26 cellular contexts compared by ENCODE assay signal in the genomic region with DNA sequence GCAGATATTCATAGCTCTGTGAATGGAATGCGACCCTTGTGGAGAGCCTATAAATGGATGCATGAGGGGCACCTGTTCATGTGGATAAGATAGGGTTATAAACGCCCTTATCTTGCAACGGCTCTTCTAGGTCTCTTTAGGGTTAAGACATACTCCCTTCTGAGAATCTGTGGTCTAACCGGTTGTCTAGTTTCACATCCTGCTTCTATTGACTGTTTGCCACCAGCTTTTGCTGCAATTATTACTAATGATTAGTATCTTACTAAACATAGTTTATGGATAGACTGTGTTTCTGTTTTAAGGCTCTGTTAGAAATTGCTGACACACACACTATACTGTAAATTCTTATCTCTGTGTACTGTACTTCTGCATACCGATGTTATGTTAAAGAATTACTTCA.
"Had no signal": no experiment of that assay in that cellular context is flagged by ENCODE, and none has a peak within 500 bp of the region (broad histone marks: within the 10 kb centered on the region; RNA-seq: fewer than 3 reads in every experiment).

No MANE protein-coding gene starts in this region.

- H3K4me1 ChIP-seq: SJCRH30 had no signal

- H3K36me3 ChIP-seq: brain microvascular endothelial cell, cardiac muscle cell, SJCRH30 had no signal

- H3K4me2 ChIP-seq: SK-N-SH had no signal

- H3K27ac ChIP-seq: brain microvascular endothelial cell, cardiac muscle cell, SJCRH30 had no signal

- H3K9ac ChIP-seq: SK-N-SH had no signal

- H3K9me2 ChIP-seq: SK-N-SH had no signal

- ATAC-seq: activated CD8-positive, alpha-beta memory T cell treated with anti-CD3 and anti-CD28 coated beads, Interleukin-2, amount 10 ng/mL, durations not matched to agents 7 days and 5 days; activated naive CD4-positive, alpha-beta T cell treated with anti-CD3 and anti-CD28 coated beads, Interleukin-2, amount 50 U/mL, for 72 hours; Panc1 had no signal

- H3K9me3 ChIP-seq: SJCRH30 had no signal

- DNase-seq: activated B cell treated with CpG ODN at 0.5 μM for 24 hours; activated CD4-positive, alpha-beta T cell treated with anti-CD3 and anti-CD28 coated beads for 1 hour; activated CD4-positive, alpha-beta T cell treated with anti-CD3 and anti-CD28 coated beads, Interleukin-2, amount 10 ng/mL, durations not matched to agents 24 days and 14 days; activated CD4-positive, alpha-beta T cell treated with anti-CD3 and anti-CD28 coated beads, Interleukin-2, amount 50 U/mL, for 48 hours; activated CD8-positive, alpha-beta memory T cell treated with anti-CD3 and anti-CD28 coated beads, Interleukin-2, amount 10 ng/mL, durations not matched to agents 7 days and 5 days; activated effector memory CD4-positive, alpha-beta T cell treated with anti-CD3 and anti-CD28 coated beads, Interleukin-2, amount 50 U/mL, for 16 hours; activated naive CD4-positive, alpha-beta T cell treated with Interleukin-2 at 50 U/mL for 16 hours; activated T-cell treated with anti-CD3 and anti-CD28 coated beads, Interleukin-2, amount 50 U/mL, for 24 hours; brain microvascular endothelial cell; cerebellar nuclear complex; KG1; NCI-H1048; NCI-H146; NCI-H1930; NCI-H2171; NCI-H226; NCI-H526; NCI-H774; Right ventricle myocardium superior; RPMI8226; SJCRH30; SK-N-SH had no signal

- H3K27me3 ChIP-seq: brain microvascular endothelial cell, cardiac muscle cell, SJCRH30 had no signal

- H3K4me3 ChIP-seq: cardiac muscle cell, SJCRH30 had no signal

- FAIRE-seq: colon had no signal
